In genomic region chr17:61139219-61139618, GRCh38 we compare ENCODE assay signal across 8 cellular contexts.
A peak's percentile ranks its signal among the peaks of the same experiment; 100 is the strongest.
DNase-seq lines count a peak whose midpoint lies in the region; ATAC-seq and TF ChIP-seq lines count a peak whose summit lies in the region.

No MANE protein-coding gene starts in this region.

- CTCF ChIA-PET in CD4-positive, alpha-beta memory T cell (lab: Charles Lee; ENCODE audit: partially characterized antibody): no interaction called here
- CTCF ChIA-PET in activated CD4-positive, alpha-beta T cell treated with anti-CD3 and anti-CD28 coated beads, Interleukin-2, amount 10 ng/mL, durations not matched to agents 7 days and 5 days (lab: Charles Lee): no interaction called here

- peak; percentile 99 for ATAC-seq in GM21526 (IDR thresholded peaks at IDR 0.05; ENCODE audit: low FRiP score, unreplicated experiment)

- no peak for TF ChIP-seq CTCF in fibroblast of mammary gland (conservative IDR thresholded peaks at IDR 0.05; ENCODE audit: control insufficient read depth, insufficient read depth, low read depth, low read length)

- H3K9me3 Mint-ChIP-seq in CD4-positive, alpha-beta memory T cell: no peaks in the 10 kb centered on the region
- no peaks in the 10 kb centered on the region for H3K9me3 Mint-ChIP-seq in activated CD4-positive, alpha-beta T cell treated with anti-CD3 and anti-CD28 coated beads, Interleukin-2, amount 10 ng/mL, durations not matched to agents 7 days and 5 days

- no peak overlapping the region for H3K4me3 ChIP-seq in CD4-positive, alpha-beta memory T cell (ENCODE audit: low read length in 2 of 2)
- H3K4me3 ChIP-seq in fibroblast of mammary gland (ENCODE audit: control insufficient read depth, low read depth, low read length): no peak overlapping the region

- no peaks in the 10 kb centered on the region for H3K27me3 ChIP-seq in CD4-positive, alpha-beta memory T cell (ENCODE audit: insufficient read depth, low read length)

- H3K36me3 Mint-ChIP-seq in CD4-positive, alpha-beta memory T cell: no peaks in the 10 kb centered on the region
- H3K36me3 Mint-ChIP-seq in activated CD4-positive, alpha-beta T cell treated with anti-CD3 and anti-CD28 coated beads, Interleukin-2, amount 10 ng/mL, durations not matched to agents 7 days and 5 days (ENCODE audit: low read depth): peaks cover 3% of the 10 kb centered on the region

- no peak overlapping the region for H3K27ac ChIP-seq in CD4-positive, alpha-beta memory T cell (ENCODE audit: low read depth, low read length)

- in situ Hi-C loops in KBM-7 (cut with MboI; ENCODE audit: low pct_unique_long_range_greater_than_20kb, low sequenced_read_pairs): no loop called here

- no peaks in the 10 kb centered on the region for H3K36me3 ChIP-seq in CD4-positive, alpha-beta memory T cell (ENCODE audit: insufficient read depth, low read length)

- H3K4me1 ChIP-seq in CD4-positive, alpha-beta memory T cell (ENCODE audit: insufficient read depth, low read length): peaks cover 23% of the 10 kb centered on the region

- no peaks in the 10 kb centered on the region for H3K9me3 ChIP-seq in CD4-positive, alpha-beta memory T cell (ENCODE audit: control insufficient read depth in 1 of 2, low read length in 2 of 2)

- intact Hi-C loops in CD4-positive, alpha-beta memory T cell (cut with micrococcal nuclease): loop anchor here (1.0 kb wide), 1 partner anchor 83 kb away; no protein-coding TSS in a partner anchor

- POLR2A ChIA-PET in CD4-positive, alpha-beta memory T cell (lab: Charles Lee; ENCODE audit: partially characterized antibody): no interaction called here
- POLR2A ChIA-PET in activated CD4-positive, alpha-beta T cell treated with anti-CD3 and anti-CD28 coated beads, Interleukin-2, amount 10 ng/mL, durations not matched to agents 7 days and 5 days (lab: Charles Lee): no interaction called here

- H3K4me3 Mint-ChIP-seq in CD4-positive, alpha-beta memory T cell: peak overlapping the region in 7 of 8 donors; percentile 10 to 77 (median 63)
- H3K4me3 Mint-ChIP-seq in activated CD4-positive, alpha-beta T cell treated with anti-CD3 and anti-CD28 coated beads, Interleukin-2, amount 10 ng/mL, durations not matched to agents 7 days and 5 days: peak overlapping the region; percentile 50

- DNase-seq in CD4-positive, alpha-beta memory T cell: peak; percentile 76 to 81 (median 78)
- DNase-seq in KBM-7: peak; percentile 95
- peak; percentile 74 for DNase-seq in activated CD4-positive, alpha-beta T cell treated with anti-CD3 and anti-CD28 coated beads, Interleukin-2, amount 10 ng/mL, durations not matched to agents 7 days and 5 days
- DNase-seq in fibroblast of mammary gland (ENCODE audit: low read depth): peak; percentile 73
- peak; percentile 0 to 13 for DNase-seq in stimulated activated CD8-positive, alpha-beta memory T cell treated with anti-CD3 and anti-CD28 coated beads, Interleukin-2, amount 100 ng/mL, for 1 hour (ENCODE audit: low read depth in 2 of 2)
- DNase-seq in occipital lobe (lab: John Stamatoyannopoulos, UW): no peak
- no peak for DNase-seq in ecto neural progenitor cell (ENCODE audit: low spot score)

- peaks cover 20 to 34% (median 23%) of the 10 kb centered on the region in 4 donors for H3K4me1 Mint-ChIP-seq in CD4-positive, alpha-beta memory T cell
- H3K4me1 Mint-ChIP-seq in activated CD4-positive, alpha-beta T cell treated with anti-CD3 and anti-CD28 coated beads, Interleukin-2, amount 10 ng/mL, durations not matched to agents 7 days and 5 days: peaks cover 30% of the 10 kb centered on the region

- H3K27ac Mint-ChIP-seq in CD4-positive, alpha-beta memory T cell: peak overlapping the region; percentile 9 to 83 (median 48)
- H3K27ac Mint-ChIP-seq in activated CD4-positive, alpha-beta T cell treated with anti-CD3 and anti-CD28 coated beads, Interleukin-2, amount 10 ng/mL, durations not matched to agents 7 days and 5 days: peak overlapping the region; percentile 80

- no peaks in the 10 kb centered on the region for H3K27me3 Mint-ChIP-seq in CD4-positive, alpha-beta memory T cell
- no peaks in the 10 kb centered on the region for H3K27me3 Mint-ChIP-seq in activated CD4-positive, alpha-beta T cell treated with anti-CD3 and anti-CD28 coated beads, Interleukin-2, amount 10 ng/mL, durations not matched to agents 7 days and 5 days

Comparison
In these comparisons a context has a peak if more than half of its experiments do, and no peak if none do; other contexts are left out.
1. DNase-seq: peak in CD4-positive, alpha-beta memory T cell (5 of 5), KBM-7 (single experiment), activated CD4-positive, alpha-beta T cell treated with anti-CD3 and anti-CD28 coated beads, Interleukin-2, amount 10 ng/mL, durations not matched to agents 7 days and 5 days (single experiment), fibroblast of mammary gland (single experiment) and stimulated activated CD8-positive, alpha-beta memory T cell treated with anti-CD3 and anti-CD28 coated beads, Interleukin-2, amount 100 ng/mL, for 1 hour (2 of 2); none in occipital lobe (single experiment) and ecto neural progenitor cell (single experiment).